ENCODE assay signal across 15 cellular contexts in genomic region chr1:88276158-88276557, GRCh38.
A peak's percentile ranks its signal among the peaks of the same experiment; 100 is the strongest.
DNase-seq lines count a peak whose midpoint lies in the region; ATAC-seq and TF ChIP-seq lines count a peak whose summit lies in the region.
"Had no signal": no experiment of that assay in that cellular context is flagged by ENCODE, and none has a peak within 500 bp of the region (broad histone marks: within the 10 kb centered on the region; RNA-seq: fewer than 3 reads in every experiment).

No MANE protein-coding gene starts in this region.

- H3K9me3 ChIP-seq in OCI-LY3 (ENCODE audit: insufficient read depth, low read length) (0 out of 2 replicates have a peak, but pooled peaks cover 9% of the 10 kb centered on the region), psoas muscle (no peaks in the 10 kb centered on the region)

- WGBS in psoas muscle, 3 donors, result 48 to 55% (median 50%) methylated on average over 4 of the region's 4 CpGs

- H3K9ac ChIP-seq in OCI-LY3 (ENCODE audit: low read length), result peak overlapping the region; percentile 43

- H3K27me3 ChIP-seq in OCI-LY3 (ENCODE audit: low read depth, low read length), result no peaks in the 10 kb centered on the region
- no peaks in the 10 kb centered on the region for H3K27me3 ChIP-seq in psoas muscle (ENCODE audit: insufficient read depth in 3 of 3, low read length in 2 of 3)

- no peaks in the 10 kb centered on the region for H4K20me1 ChIP-seq in OCI-LY3 (ENCODE audit: insufficient read depth, low read length)

- H2AFZ ChIP-seq in OCI-LY3 (ENCODE audit: low read depth, low read length), result peak overlapping the region; percentile 52; the same call in 1 of the 2 replicates

- intact Hi-C loops in psoas muscle (cut with DNase I), result no loop called here

- TF ChIP-seq CTCF in OCI-LY3 (IDR thresholded peaks at IDR 0.05; ENCODE audit: low read depth, low read length) (no peak), psoas muscle (IDR thresholded peaks at IDR 0.05) (no peak)

- H3K36me3 ChIP-seq in OCI-LY3 (replicated peaks; ENCODE audit: low read depth, low read length), result peaks cover 7% of the 10 kb centered on the region
- H3K36me3 ChIP-seq in psoas muscle (ENCODE audit: insufficient read depth in 1 of 2, low read depth in 1 of 2), result no peaks in the 10 kb centered on the region

- no peaks in the 10 kb centered on the region for H3K79me2 ChIP-seq in OCI-LY3 (ENCODE audit: low read length)

- H3K4me3 ChIP-seq in OCI-LY3 (ENCODE audit: low read length) (peak overlapping the region; percentile 27), psoas muscle (no peak overlapping the region)
- H3K4me3 ChIP-seq: coronary artery had no signal

- H3K4me2 ChIP-seq in OCI-LY3 (ENCODE audit: low read length), result peak overlapping the region; percentile 45

- H3K27ac ChIP-seq in OCI-LY3 (ENCODE audit: low read length) (peak overlapping the region; percentile 88), psoas muscle (no peak overlapping the region)
- H3K27ac ChIP-seq: coronary artery had no signal

- ATAC-seq in GM18511 (IDR thresholded peaks at IDR 0.05; ENCODE audit: unreplicated experiment) (peak; percentile 58), esophagus mucosa (peak; percentile 74), psoas muscle (no peak), GM21515 (IDR thresholded peaks at IDR 0.05; ENCODE audit: unreplicated experiment) (no peak)
- ATAC-seq: activated CD4-positive, CD25-positive, alpha-beta regulatory T cell treated with anti-CD3 and anti-CD28 coated beads, Interleukin-2, amount 50 U/mL, for 24 hours; right cardiac atrium had no signal

- DNase-seq in stromal cell of bone marrow (ENCODE audit: low read depth), result peak; percentile 41
- DNase-seq in psoas muscle, result no peak
- DNase-seq in NCI-H2081 treated with DMSO at 0.1 percent for 48 hours (lab: John Stamatoyannopoulos, UW), result no peak
- DNase-seq: activated naive CD8-positive, alpha-beta T cell treated with anti-CD3 and anti-CD28 coated beads, Interleukin-2, amount 10 ng/mL, durations not matched to agents 7 days and 5 days; HCEC 1CT; left cardiac atrium; MV-4-11; NCI-H2171; right cardiac atrium had no signal

- peaks cover 34% of the 10 kb centered on the region for H3K4me1 ChIP-seq in OCI-LY3 (ENCODE audit: low read length)
- H3K4me1 ChIP-seq in psoas muscle, result no peaks in the 10 kb centered on the region

Comparison
In these comparisons a context has a peak if more than half of its experiments do, and no peak if none do; other contexts are left out.
1. ATAC-seq: peak in GM18511 (single experiment) and esophagus mucosa (single experiment); none in psoas muscle (0 of 4) and GM21515 (single experiment).